ENCODE assay signal across 16 cellular contexts in genomic region chr7:1501487-1502270, GRCh38. TPM values are rescaled to one million over a fixed set of nuclear protein-coding genes. Genes with fewer than 3 reads are reported as not detected.
DNase-seq lines count a peak whose midpoint lies in the region; ATAC-seq, FAIRE-seq and TF ChIP-seq lines count a peak whose summit lies in the region.
"Had no signal": no experiment of that assay in that cellular context is flagged by ENCODE, and none has a peak within 500 bp of the region (broad histone marks: within the 10 kb centered on the region; RNA-seq: fewer than 3 reads in every experiment).

No MANE protein-coding gene starts in this region.

- peaks cover 7 to 46% of the 10 kb centered on the region in 2 experiments; a peak in 4 of 5 replicates for H3K4me1 ChIP-seq in K562 (replicated peaks in 1 of 2; ENCODE audit: control insufficient read depth in 2 of 2, insufficient read depth in 2 of 2, low read length in 2 of 2)
- peaks cover 6% of the 10 kb centered on the region for H3K4me1 ChIP-seq in neural progenitor cell
- H3K4me1 ChIP-seq in esophagus muscularis mucosa, result peaks cover 20 to 38% (median 34%) of the 10 kb centered on the region in 4 donors

- H4K20me1 ChIP-seq in K562 (replicated peaks; ENCODE audit: control insufficient read depth, insufficient read depth, low read length), result no peaks in the 10 kb centered on the region; the same call in 1 of the 2 replicates
- peaks cover 23% of the 10 kb centered on the region for H4K20me1 ChIP-seq in neural progenitor cell (ENCODE audit: low read depth)

- CTCF ChIA-PET in K562 (lab: Yijun Ruan, JAX; ENCODE audit: low intra/inter-chr PET ratio), result no interaction called here

- H3K27ac Mint-ChIP-seq in activated CD4-positive, alpha-beta T cell treated with anti-CD3 and anti-CD28 coated beads, Interleukin-2, amount 10 ng/mL, durations not matched to agents 24 days and 14 days, result peak overlapping the region; percentile 29
- H3K27ac Mint-ChIP-seq in IgD-negative memory B cell (peak overlapping the region in 1 of 3 donors; percentile 75), neural progenitor cell (no peak overlapping the region)

- H3K4me2 ChIP-seq in K562 (ENCODE audit: insufficient read depth, low read length) (no peak overlapping the region), neural progenitor cell (no peak overlapping the region)

- TF ChIP-seq EP300 in K562 (IDR thresholded peaks at IDR 0.05; ENCODE audit: low read length), result no peak
- TF ChIP-seq EP300 in esophagus muscularis mucosa (IDR thresholded peaks at IDR 0.05), result no peak

- 86% methylated on average over 14 of the region's 21 CpGs for WGBS in K562 (ENCODE audit: insufficient coverage, low coverage, missing lambda C conversion rate)
- 87% methylated on average over 14 of the region's 21 CpGs for WGBS in esophagus muscularis mucosa

- H3K9me3 Mint-ChIP-seq in activated CD4-positive, alpha-beta T cell treated with anti-CD3 and anti-CD28 coated beads, Interleukin-2, amount 10 ng/mL, durations not matched to agents 24 days and 14 days, result no peaks in the 10 kb centered on the region
- H3K9me3 Mint-ChIP-seq in IgD-negative memory B cell (no peaks in the 10 kb centered on the region), neural progenitor cell (no peaks in the 10 kb centered on the region)

- no peaks in the 10 kb centered on the region for H3K27me3 Mint-ChIP-seq in activated CD4-positive, alpha-beta T cell treated with anti-CD3 and anti-CD28 coated beads, Interleukin-2, amount 10 ng/mL, durations not matched to agents 24 days and 14 days
- H3K27me3 Mint-ChIP-seq in IgD-negative memory B cell, result peaks cover under 1% of the 10 kb centered on the region
- peaks cover 2% of the 10 kb centered on the region for H3K27me3 Mint-ChIP-seq in neural progenitor cell (ENCODE audit: insufficient read depth, low read depth)

- peaks cover 23% of the 10 kb centered on the region for H3K4me1 Mint-ChIP-seq in activated CD4-positive, alpha-beta T cell treated with anti-CD3 and anti-CD28 coated beads, Interleukin-2, amount 10 ng/mL, durations not matched to agents 24 days and 14 days
- H3K4me1 Mint-ChIP-seq in IgD-negative memory B cell (peaks cover 16 to 26% (median 16%) of the 10 kb centered on the region in 3 donors), neural progenitor cell (peaks cover 20% of the 10 kb centered on the region)

- TF ChIP-seq RAD21 in K562 (CRISPR knock-in tag; conservative IDR thresholded peaks at IDR 0.05 in 1 of 2, IDR thresholded peaks at IDR 0.05 in 1 of 2), result no peak

- no peaks in the 10 kb centered on the region for H3K9me1 ChIP-seq in K562 (ENCODE audit: control insufficient read depth, insufficient read depth, low read length)

- no TSS peak for BruUV-seq in K562 (replicated peaks; lab: Mats Ljungman, UMichigan)

- H3K27me3 ChIP-seq in K562 (ENCODE audit: control insufficient read depth in 2 of 2, insufficient read depth in 2 of 2, low read length in 2 of 2) (no peaks in the 10 kb centered on the region), neural progenitor cell (no peaks in the 10 kb centered on the region), esophagus muscularis mucosa (no peaks in the 10 kb centered on the region)
- H3K27me3 ChIP-seq: heart left ventricle, suprapubic skin had no signal

- no peak for DNase-seq in activated CD4-positive, alpha-beta T cell treated with anti-CD3 and anti-CD28 coated beads, Interleukin-2, amount 10 ng/mL, durations not matched to agents 24 days and 14 days
- DNase-seq in activated CD4-positive, alpha-beta T cell treated with anti-CD3 and anti-CD28 coated beads for 4 hours, result no peak
- DNase-seq in K562 (ENCODE audit: extremely low read depth in 1 of 4, low spot score in 3 of 4), result no peak
- DNase-seq in neural progenitor cell (ENCODE audit: low spot score), result no peak
- no peak for DNase-seq in esophagus muscularis mucosa (ENCODE audit: extremely low spot score)
- DNase-seq in NCI-H524 (lab: John Stamatoyannopoulos, UW), result no peak
- DNase-seq in hippocampal formation (lab: John Stamatoyannopoulos, UW), result no peak
- DNase-seq: cerebellar nuclear complex, DMS 273 treated with DMSO at 0.1 percent for 48 hours, H7, left colon had no signal

- intact Hi-C loops in activated CD4-positive, alpha-beta T cell treated with anti-CD3 and anti-CD28 coated beads, Interleukin-2, amount 10 ng/mL, durations not matched to agents 24 days and 14 days (cut with micrococcal nuclease), result no loop called here
- intact Hi-C loops in K562 (cut with micrococcal nuclease) (no loop called here), esophagus muscularis mucosa (cut with DNase I) (loop anchor here (5.0 kb wide), 1 partner anchor 71 kb away; the partner anchor contains the start of gene PSMG3)

- FAIRE-seq in K562 (lab: Jason Lieb, UNC), result no peak
- FAIRE-seq: A204.1 had no signal

- no peak overlapping the region for H2AFZ ChIP-seq in K562 (ENCODE audit: low read depth, low read length)
- no peak overlapping the region for H2AFZ ChIP-seq in neural progenitor cell (replicated peaks)

- peaks cover 12% of the 10 kb centered on the region for H3F3A ChIP-seq in neural progenitor cell (ENCODE audit: low read depth)

- no peak for ATAC-seq in K562
- ATAC-seq: heart left ventricle, left colon had no signal

- TF ChIP-seq CTCF in K562 (IDR thresholded peaks at IDR 0.05 in 2 of 3, conservative IDR thresholded peaks at IDR 0.05 in 1 of 3; ENCODE audit: insufficient read depth in 2 of 3, low read depth in 1 of 3, low read length in 3 of 3) (no peak), neural progenitor cell (IDR thresholded peaks at IDR 0.05) (no peak), esophagus muscularis mucosa (IDR thresholded peaks at IDR 0.05) (no peak)

- H3K27ac ChIP-seq in K562 (ENCODE audit: extremely low read depth, low read depth, low read length) (no peak overlapping the region), neural progenitor cell (no peak overlapping the region), esophagus muscularis mucosa (replicated peaks in 1 of 4) (no peak overlapping the region)
- H3K27ac ChIP-seq: epithelial cell of prostate, heart left ventricle, suprapubic skin had no signal

- H3K36me3 Mint-ChIP-seq in activated CD4-positive, alpha-beta T cell treated with anti-CD3 and anti-CD28 coated beads, Interleukin-2, amount 10 ng/mL, durations not matched to agents 24 days and 14 days (ENCODE audit: low read depth), result peaks cover 28% of the 10 kb centered on the region
- H3K36me3 Mint-ChIP-seq in IgD-negative memory B cell (no peaks in the 10 kb centered on the region), neural progenitor cell (peaks cover 10% of the 10 kb centered on the region)

- H3K9ac ChIP-seq in K562 (ENCODE audit: insufficient read depth in 1 of 2, low read depth in 2 of 2, low read length in 2 of 2), result peak overlapping the region in 1 of 2 experiments; percentile 77; a peak in 2 of 4 replicates
- H3K9ac ChIP-seq in neural progenitor cell, result no peak overlapping the region

- H3K4me3 Mint-ChIP-seq in activated CD4-positive, alpha-beta T cell treated with anti-CD3 and anti-CD28 coated beads, Interleukin-2, amount 10 ng/mL, durations not matched to agents 24 days and 14 days, result peak overlapping the region; percentile 92
- H3K4me3 Mint-ChIP-seq in IgD-negative memory B cell (peak overlapping the region in 3 of 4 donors; percentile 80 to 90 (median 82)), neural progenitor cell (peak overlapping the region; percentile 92)

- H3K4me3 ChIP-seq in K562, result no peak overlapping the region
- no peak overlapping the region for H3K4me3 ChIP-seq in neural progenitor cell
- no peak overlapping the region for H3K4me3 ChIP-seq in esophagus muscularis mucosa

- H3K9me3 ChIP-seq in K562 (replicated peaks; ENCODE audit: control insufficient read depth, insufficient read depth, low read depth, low read length) (no peaks in the 10 kb centered on the region), neural progenitor cell (ENCODE audit: low read depth) (no peaks in the 10 kb centered on the region), esophagus muscularis mucosa (no peaks in the 10 kb centered on the region)
- H3K9me3 ChIP-seq: heart left ventricle, suprapubic skin had no signal

- POLR2A ChIA-PET in K562 (lab: Yijun Ruan, JAX), result no interaction called here

- TF ChIP-seq POLR2A in K562 (conservative IDR thresholded peaks at IDR 0.05), result no peak
- TF ChIP-seq POLR2A in esophagus muscularis mucosa (IDR thresholded peaks at IDR 0.05; ENCODE audit: low read depth), result no peak

- H3K79me2 ChIP-seq in K562 (ENCODE audit: control insufficient read depth, insufficient read depth, low read length) (peaks cover 28% of the 10 kb centered on the region), neural progenitor cell (ENCODE audit: low read depth) (peaks cover 33% of the 10 kb centered on the region)

- in situ Hi-C loops in K562 (cut with MboI), result no loop called here

- H3K36me3 ChIP-seq in K562 (ENCODE audit: control insufficient read depth, insufficient read depth, low read length) (peaks cover 58% of the 10 kb centered on the region; the same call in 2 of the 3 replicates), neural progenitor cell (no peaks in the 10 kb centered on the region), esophagus muscularis mucosa (peaks cover 41 to 64% (median 62%) of the 10 kb centered on the region in 4 donors)

RNA-seq across cellular contexts. Expression of gene INTS1, which starts 2.5 kb away (rescaled TPM):
- 89.5 and 94.3 TPM in 2 replicates for total RNA-seq in activated CD4-positive, alpha-beta T cell treated with anti-CD3 and anti-CD28 coated beads, Interleukin-2, amount 10 ng/mL, durations not matched to agents 24 days and 14 days
- polyA plus RNA-seq in IgD-negative memory B cell, result 23.4 TPM
- 67.2 and 276 TPM in 2 replicates for total RNA-seq in K562 (2011; cell fraction: chromatin; rRNA removed; ENCODE audit: low replicate concordance)
- 199 and 200 TPM in 2 replicates for total RNA-seq in K562 (2011; cell fraction: nucleolus; rRNA removed)
- 92.5 and 92.7 TPM in 2 replicates for total RNA-seq in K562 (2011; cell fraction: nucleoplasm; rRNA removed)
- total RNA-seq in K562 (2014; rRNA removed), result 34.9 and 39.7 TPM in 2 replicates
- total RNA-seq in K562 (2014; rRNA removed; fragmentation: Illumina TruSeq; extraction: Trizol), result 4.1 and 6.8 TPM in 2 replicates
- total RNA-seq in K562 (2015; rRNA removed; fragmentation: Illumina TruSeq; extraction: Trizol), result 19.2 and 20.1 TPM in 2 replicates
- 105 and 119 TPM in 2 replicates for total RNA-seq in K562 (2021)
- polyA plus RNA-seq in K562 (2011; rRNA removed), result 12.0 and 28.0 TPM in 2 replicates
- 17.5 and 46.7 TPM in 2 replicates for polyA plus RNA-seq in K562 (2011; cell fraction: cytosol; rRNA removed)
- 146 and 297 TPM in 2 replicates for polyA plus RNA-seq in K562 (2011; cell fraction: nucleus; rRNA removed)
- 62.7 and 64.6 TPM in 2 replicates for polyA plus RNA-seq in K562 (2012)
- 18.5 and 66.3 TPM in 2 replicates for polyA plus RNA-seq in K562 (2014; fragmentation: Illumina TruSeq; extraction: Trizol)
- 1 to 10 TPM in 1 of 2 experiments, under 1 TPM in 1; 0.34 to 1.7 TPM for polyA plus RNA-seq in K562 (2014; fragmentation: Nextera tagmentation; extraction: Ambion mirVana)
- 46.7 and 55.1 TPM in 2 replicates for polyA plus RNA-seq in K562 (2014; rRNA removed)
- polyA minus RNA-seq in K562 (2011; rRNA and poly(A)+ RNA removed), result 9.8 and 11.1 TPM in 2 replicates
- polyA minus RNA-seq in K562 (2011; cell fraction: cytosol; rRNA and poly(A)+ RNA removed), result 38.7 and 69.3 TPM in 2 replicates
- 52.6 and 57.9 TPM in 2 replicates for polyA minus RNA-seq in K562 (2011; cell fraction: nucleus; rRNA and poly(A)+ RNA removed)
- total RNA-seq in neural progenitor cell (ENCODE audit: low replicate concordance), result 16.5 and 76.7 TPM in 2 replicates
- total RNA-seq in esophagus muscularis mucosa, result 10 to 100 TPM; 33.1 to 80.3 (median 48.0) TPM

RNA-seq across cellular contexts. Expression of gene MAFK, which starts 28.8 kb away (rescaled TPM):
- 42.9 and 45.5 TPM in 2 replicates for total RNA-seq in activated CD4-positive, alpha-beta T cell treated with anti-CD3 and anti-CD28 coated beads, Interleukin-2, amount 10 ng/mL, durations not matched to agents 24 days and 14 days
- polyA plus RNA-seq in IgD-negative memory B cell (0.81 TPM), K562 (2011; rRNA removed) (2.1 and 4.9 TPM in 2 replicates), K562 (2014; fragmentation: Illumina TruSeq; extraction: Trizol) (3.7 and 6.9 TPM in 2 replicates), K562 (2014; fragmentation: Nextera tagmentation; extraction: Ambion mirVana) (under 1 TPM; 0.04 to 0.07 TPM), K562 (2014; rRNA removed) (12.8 and 13.5 TPM in 2 replicates)
- 8.5 and 20.5 TPM in 2 replicates for total RNA-seq in K562 (2011; cell fraction: chromatin; rRNA removed; ENCODE audit: low replicate concordance)
- 11.2 and 12.1 TPM in 2 replicates for total RNA-seq in K562 (2011; cell fraction: nucleolus; rRNA removed)
- total RNA-seq in K562 (2011; cell fraction: nucleoplasm; rRNA removed), result 5.1 and 7.6 TPM in 2 replicates
- total RNA-seq in K562 (2014; rRNA removed) (11.7 and 15.6 TPM in 2 replicates), K562 (2014; rRNA removed; fragmentation: Illumina TruSeq; extraction: Trizol) (1.1 and 1.3 TPM in 2 replicates), K562 (2015; rRNA removed; fragmentation: Illumina TruSeq; extraction: Trizol) (4.7 and 5.5 TPM in 2 replicates), K562 (2021) (17.6 and 24.4 TPM in 2 replicates), neural progenitor cell (ENCODE audit: low replicate concordance) (4.3 and 4.7 TPM in 2 replicates), esophagus muscularis mucosa (100 to 1,000 TPM in 1 of 4 donors, 10 to 100 TPM in 3; 61.5 to 104 (median 83.0) TPM)
- polyA plus RNA-seq in K562 (2011; cell fraction: cytosol; rRNA removed), result 3.8 and 5.1 TPM in 2 replicates
- polyA plus RNA-seq in K562 (2011; cell fraction: nucleus; rRNA removed), result 9.8 and 26.1 TPM in 2 replicates
- polyA plus RNA-seq in K562 (2012), result 11.2 and 12.1 TPM in 2 replicates
- 0.66 and 1.1 TPM in 2 replicates for polyA minus RNA-seq in K562 (2011; rRNA and poly(A)+ RNA removed)
- 5.5 and 7.7 TPM in 2 replicates for polyA minus RNA-seq in K562 (2011; cell fraction: cytosol; rRNA and poly(A)+ RNA removed)
- polyA minus RNA-seq in K562 (2011; cell fraction: nucleus; rRNA and poly(A)+ RNA removed), result 3.6 and 3.8 TPM in 2 replicates

RNA-seq across cellular contexts. Expression of gene MICALL2, which starts 42.4 kb away (rescaled TPM):
- total RNA-seq in activated CD4-positive, alpha-beta T cell treated with anti-CD3 and anti-CD28 coated beads, Interleukin-2, amount 10 ng/mL, durations not matched to agents 24 days and 14 days, result 1.8 TPM in 2 replicates
- not detected for polyA plus RNA-seq in IgD-negative memory B cell
- 266 and 844 TPM in 2 replicates for total RNA-seq in K562 (2011; cell fraction: chromatin; rRNA removed; ENCODE audit: low replicate concordance)
- 502 and 577 TPM in 2 replicates for total RNA-seq in K562 (2011; cell fraction: nucleolus; rRNA removed)
- 359 and 406 TPM in 2 replicates for total RNA-seq in K562 (2011; cell fraction: nucleoplasm; rRNA removed)
- total RNA-seq in K562 (2014; rRNA removed), result 59.0 and 71.5 TPM in 2 replicates
- total RNA-seq in K562 (2014; rRNA removed; fragmentation: Illumina TruSeq; extraction: Trizol), result 6.9 and 9.5 TPM in 2 replicates
- 26.9 and 32.7 TPM in 2 replicates for total RNA-seq in K562 (2015; rRNA removed; fragmentation: Illumina TruSeq; extraction: Trizol)
- 102 and 103 TPM in 2 replicates for total RNA-seq in K562 (2021)
- 17.0 and 42.5 TPM in 2 replicates for polyA plus RNA-seq in K562 (2011; rRNA removed)
- 14.6 and 28.0 TPM in 2 replicates for polyA plus RNA-seq in K562 (2011; cell fraction: cytosol; rRNA removed)
- polyA plus RNA-seq in K562 (2011; cell fraction: nucleus; rRNA removed), result 444 and 528 TPM in 2 replicates
- 61.2 and 74.6 TPM in 2 replicates for polyA plus RNA-seq in K562 (2012)
- 13.2 and 29.8 TPM in 2 replicates for polyA plus RNA-seq in K562 (2014; fragmentation: Illumina TruSeq; extraction: Trizol)
- 1 to 10 TPM; 1.8 to 2.2 TPM for polyA plus RNA-seq in K562 (2014; fragmentation: Nextera tagmentation; extraction: Ambion mirVana)
- 91.2 and 99.3 TPM in 2 replicates for polyA plus RNA-seq in K562 (2014; rRNA removed)
- polyA minus RNA-seq in K562 (2011; rRNA and poly(A)+ RNA removed), result 53.2 and 57.7 TPM in 2 replicates
- 17.9 and 22.2 TPM in 2 replicates for polyA minus RNA-seq in K562 (2011; cell fraction: cytosol; rRNA and poly(A)+ RNA removed)
- 91.7 and 109 TPM in 2 replicates for polyA minus RNA-seq in K562 (2011; cell fraction: nucleus; rRNA and poly(A)+ RNA removed)
- total RNA-seq in neural progenitor cell (ENCODE audit: low replicate concordance), result 6.0 and 22.7 TPM in 2 replicates
- 10 to 100 TPM in 3 of 4 donors, 1 to 10 TPM in 1; 9.1 to 18.3 (median 14.6) TPM for total RNA-seq in esophagus muscularis mucosa

RNA-seq across cellular contexts. Expression of gene TMEM184A, which starts 54.3 kb away (rescaled TPM):
- not detected in 2 replicates for total RNA-seq in activated CD4-positive, alpha-beta T cell treated with anti-CD3 and anti-CD28 coated beads, Interleukin-2, amount 10 ng/mL, durations not matched to agents 24 days and 14 days
- polyA plus RNA-seq in IgD-negative memory B cell, result 0.08 TPM
- 0.32 and 2.6 TPM in 2 replicates for total RNA-seq in K562 (2011; cell fraction: chromatin; rRNA removed; ENCODE audit: low replicate concordance)
- 0.66 and 1.5 TPM in 2 replicates for total RNA-seq in K562 (2011; cell fraction: nucleolus; rRNA removed)
- total RNA-seq in K562 (2011; cell fraction: nucleoplasm; rRNA removed), result 0.29 and 1.8 TPM in 2 replicates
- 0.18 TPM in 1 of 2 replicates, not detected in the other for total RNA-seq in K562 (2014; rRNA removed)
- not detected in 2 replicates for total RNA-seq in K562 (2014; rRNA removed; fragmentation: Illumina TruSeq; extraction: Trizol)
- not detected in 2 replicates for total RNA-seq in K562 (2015; rRNA removed; fragmentation: Illumina TruSeq; extraction: Trizol)
- 0.11 and 0.31 TPM in 2 replicates for total RNA-seq in K562 (2021)
- 0.10 and 0.20 TPM in 2 replicates for polyA plus RNA-seq in K562 (2011; rRNA removed)
- polyA plus RNA-seq in K562 (2011; cell fraction: cytosol; rRNA removed), result 0.12 and 0.72 TPM in 2 replicates
- 0.53 and 1.7 TPM in 2 replicates for polyA plus RNA-seq in K562 (2011; cell fraction: nucleus; rRNA removed)
- polyA plus RNA-seq in K562 (2012), result 0.04 and 0.12 TPM in 2 replicates
- polyA plus RNA-seq in K562 (2014; fragmentation: Illumina TruSeq; extraction: Trizol), result not detected in 2 replicates
- not detected for polyA plus RNA-seq in K562 (2014; fragmentation: Nextera tagmentation; extraction: Ambion mirVana)
- polyA plus RNA-seq in K562 (2014; rRNA removed), result not detected in 2 replicates
- 0.14 and 0.15 TPM in 2 replicates for polyA minus RNA-seq in K562 (2011; rRNA and poly(A)+ RNA removed)
- 0.19 and 0.27 TPM in 2 replicates for polyA minus RNA-seq in K562 (2011; cell fraction: cytosol; rRNA and poly(A)+ RNA removed)
- polyA minus RNA-seq in K562 (2011; cell fraction: nucleus; rRNA and poly(A)+ RNA removed), result 0.89 and 1.1 TPM in 2 replicates
- total RNA-seq in neural progenitor cell (ENCODE audit: low replicate concordance), result 0.17 and 0.22 TPM in 2 replicates
- under 1 TPM in 2 of 4 donors, not detected in 2; 0.23 to 0.42 TPM for total RNA-seq in esophagus muscularis mucosa
